ENCODE assay signal across 19 cellular contexts in genomic region chr11:18798941-18799469, GRCh38. TPM values are rescaled to one million over a fixed set of nuclear protein-coding genes. Genes with fewer than 3 reads are reported as not detected.
DNase-seq lines count a peak whose midpoint lies in the region; ATAC-seq, FAIRE-seq and TF ChIP-seq lines count a peak whose summit lies in the region.
"Had no signal": no experiment of that assay in that cellular context is flagged by ENCODE, and none has a peak within 500 bp of the region (broad histone marks: within the 10 kb centered on the region; RNA-seq: fewer than 3 reads in every experiment).

No MANE protein-coding gene starts in this region.

- CTCF ChIA-PET in PC-3 (lab: Charles Lee), result interaction anchor here (0.6 kb wide), 1 partner anchor 278 kb away, joined by 3 read pairs; no protein-coding TSS in a partner anchor

- no peaks in the 10 kb centered on the region for H3K36me3 ChIP-seq in PC-3 (ENCODE audit: low read depth, low read length)
- H3K36me3 ChIP-seq in aorta (ENCODE audit: control insufficient read depth in 1 of 2, insufficient read depth in 2 of 2, low read length in 1 of 2), result no peaks in the 10 kb centered on the region
- H3K36me3 ChIP-seq: Peyer's patch had no signal

- peak overlapping the region; percentile 55 for H3K27ac ChIP-seq in PC-3 (ENCODE audit: low read length)
- peak overlapping the region; percentile 57 for H3K27ac ChIP-seq in epithelial cell of prostate
- no peak overlapping the region for H3K27ac ChIP-seq in aorta (ENCODE audit: low read depth in 1 of 2, low read length in 2 of 2)
- H3K27ac ChIP-seq: Peyer's patch had no signal

- H3K27me3 ChIP-seq in PC-3 (ENCODE audit: low read length), result no peaks in the 10 kb centered on the region
- H3K27me3 ChIP-seq in aorta (ENCODE audit: control insufficient read depth in 1 of 2, insufficient read depth in 2 of 2, low read length in 1 of 2), result no peaks in the 10 kb centered on the region

- intact Hi-C loops in PC-3 (cut with micrococcal nuclease), result no loop called here
- intact Hi-C loops in aorta (cut with DNase I), result no loop called here

- no peaks in the 10 kb centered on the region for H4K20me1 ChIP-seq in PC-3 (ENCODE audit: low read length)

- no peaks in the 10 kb centered on the region for H3F3A ChIP-seq in PC-3 (ENCODE audit: low read length, unreplicated experiment)

- BruUV-seq in PC-3 (replicated peaks; lab: Mats Ljungman, UMichigan), result no TSS peak

- no peaks in the 10 kb centered on the region for H3K4me1 Mint-ChIP-seq in stimulated activated naive CD8-positive, alpha-beta T cell treated with anti-CD3 and anti-CD28 coated beads, Interleukin-15, amount 100 ng/mL, for 72 hours

- no peak overlapping the region for H3K27ac Mint-ChIP-seq in stimulated activated naive CD8-positive, alpha-beta T cell treated with anti-CD3 and anti-CD28 coated beads, Interleukin-15, amount 100 ng/mL, for 72 hours

- H3K4me3 ChIP-seq in PC-3 (ENCODE audit: low read length), result no peak overlapping the region
- no peak overlapping the region for H3K4me3 ChIP-seq in aorta (ENCODE audit: low read length in 2 of 2)
- H3K4me3 ChIP-seq: Peyer's patch had no signal

- peak overlapping the region; percentile 53 for H3K4me2 ChIP-seq in PC-3 (ENCODE audit: low read length)

- H3K27me3 Mint-ChIP-seq in stimulated activated naive CD8-positive, alpha-beta T cell treated with anti-CD3 and anti-CD28 coated beads, Interleukin-15, amount 100 ng/mL, for 72 hours, result peaks cover 48% of the 10 kb centered on the region

- POLR2A ChIA-PET in PC-3 (lab: Charles Lee; ENCODE audit: unreplicated experiment), result no interaction called here

- no peak for TF ChIP-seq POLR2A in erythroblast (IDR thresholded peaks at IDR 0.05; ENCODE audit: low read length)

- no peak overlapping the region for H2AFZ ChIP-seq in PC-3 (ENCODE audit: low read length)

- no peaks in the 10 kb centered on the region for H3K9me3 Mint-ChIP-seq in stimulated activated naive CD8-positive, alpha-beta T cell treated with anti-CD3 and anti-CD28 coated beads, Interleukin-15, amount 100 ng/mL, for 72 hours

- FAIRE-seq in urothelium cell line (lab: Jason Lieb, UNC), result no peak
- FAIRE-seq: GM18507, H54, HepG2 had no signal

- H3K9me2 ChIP-seq in PC-3 (replicated peaks; ENCODE audit: low read length), result no peaks in the 10 kb centered on the region

- 0 out of 2 replicates have a peak, but pooled peaks have one; percentile 15 for TF ChIP-seq CTCF in PC-3 (conservative IDR thresholded peaks at IDR 0.05; ENCODE audit: low read depth, low read length)

- H3K9ac ChIP-seq in PC-3 (ENCODE audit: low read length), result no peak overlapping the region

- DNase-seq in stimulated activated naive CD8-positive, alpha-beta T cell treated with anti-CD3 and anti-CD28 coated beads, Interleukin-15, amount 100 ng/mL, for 72 hours, result no peak
- no peak for DNase-seq in stimulated activated naive CD8-positive, alpha-beta T cell treated with anti-CD3 and anti-CD28 coated beads, Interleukin-15, Interleukin-2, amounts not matched to agents 100 U/mL and 50 U/mL, for 24 hours
- DNase-seq in PC-3, result peak; percentile 88
- DNase-seq in epithelial cell of prostate (ENCODE audit: low read depth, low spot score), result peak; percentile 84
- peak; percentile 16 for DNase-seq in urothelium cell line (ENCODE audit: low spot score)
- no peak for DNase-seq in erythroblast (lab: John Stamatoyannopoulos, UW)
- DNase-seq in midbrain (lab: John Stamatoyannopoulos, UW), result no peak
- no peak for DNase-seq in aorta
- DNase-seq: C1 segment of cervical spinal cord, NCI-H1105 treated with DMSO at 0.1 percent for 48 hours, NCI-H1930, NCI-H2171, NCI-H82, Peyer's patch, SIG-M5 had no signal

- 92% methylated on average over 2 of the region's 2 CpGs for WGBS in aorta, 2 donors

- H3K4me1 ChIP-seq in PC-3 (ENCODE audit: insufficient read depth, low read length), result peaks cover 38% of the 10 kb centered on the region
- no peaks in the 10 kb centered on the region for H3K4me1 ChIP-seq in aorta (ENCODE audit: control insufficient read depth in 1 of 2, insufficient read depth in 2 of 2, low read length in 2 of 2)
- H3K4me1 ChIP-seq: Peyer's patch had no signal

- H3K9me3 ChIP-seq in PC-3 (ENCODE audit: low read length), result no peaks in the 10 kb centered on the region
- H3K9me3 ChIP-seq in aorta (ENCODE audit: control insufficient read depth, low read length), result no peaks in the 10 kb centered on the region
- H3K9me3 ChIP-seq: Peyer's patch had no signal

- ATAC-seq in stimulated activated naive CD8-positive, alpha-beta T cell treated with anti-CD3 and anti-CD28 coated beads, Interleukin-15, amount 100 ng/mL, for 72 hours, result peak; percentile 60
- ATAC-seq in stimulated activated naive CD8-positive, alpha-beta T cell treated with anti-CD3 and anti-CD28 coated beads, Interleukin-15, Interleukin-2, amounts not matched to agents 100 U/mL and 50 U/mL, for 24 hours, result no peak
- ATAC-seq in PC-3, result peak; percentile 77
- no peak for ATAC-seq in aorta (ENCODE audit: low FRiP score)
- ATAC-seq: HepG2 had no signal

- no peak overlapping the region for H3K4me3 Mint-ChIP-seq in stimulated activated naive CD8-positive, alpha-beta T cell treated with anti-CD3 and anti-CD28 coated beads, Interleukin-15, amount 100 ng/mL, for 72 hours

- H3K79me2 ChIP-seq in PC-3 (ENCODE audit: low read length), result no peaks in the 10 kb centered on the region

RNA-seq across cellular contexts. Expression of gene PTPN5, which starts 7.4 kb away (rescaled TPM):
- total RNA-seq in PC-3 (2014; rRNA removed) (0.95 and 2.8 TPM in 2 replicates), aorta (1 to 10 TPM; 1.5 to 2.1 TPM)
- polyA plus RNA-seq in aorta, result not detected
- total RNA-seq: HepG2, NCI-H460 had no signal
- polyA plus RNA-seq: HepG2 had no signal

Comparison
In these comparisons a context has a peak if more than half of its experiments do, and no peak if none do; other contexts are left out.
1. ATAC-seq: peak in stimulated activated naive CD8-positive, alpha-beta T cell treated with anti-CD3 and anti-CD28 coated beads, Interleukin-15, amount 100 ng/mL, for 72 hours (single experiment) and PC-3 (single experiment); none in stimulated activated naive CD8-positive, alpha-beta T cell treated with anti-CD3 and anti-CD28 coated beads, Interleukin-15, Interleukin-2, amounts not matched to agents 100 U/mL and 50 U/mL, for 24 hours (single experiment) and aorta (single experiment).
2. DNase-seq: peak in PC-3 (single experiment), epithelial cell of prostate (single experiment) and urothelium cell line (single experiment); none in stimulated activated naive CD8-positive, alpha-beta T cell treated with anti-CD3 and anti-CD28 coated beads, Interleukin-15, amount 100 ng/mL, for 72 hours (0 of 2), stimulated activated naive CD8-positive, alpha-beta T cell treated with anti-CD3 and anti-CD28 coated beads, Interleukin-15, Interleukin-2, amounts not matched to agents 100 U/mL and 50 U/mL, for 24 hours (single experiment), erythroblast (0 of 2), midbrain (single experiment) and aorta (0 of 2).
3. H3K27ac ChIP-seq: peak in PC-3 (single experiment) and epithelial cell of prostate (single experiment); none in aorta (0 of 2).